8 cellular contexts compared by ENCODE assay signal in genomic region chr6:32189742-32190053, GRCh38. TPM values are rescaled to one million over a fixed set of nuclear protein-coding genes. Genes with fewer than 3 reads are reported as not detected.
A peak's percentile ranks its signal among the peaks of the same experiment; 100 is the strongest.
DNase-seq lines count a peak whose midpoint lies in the region; ATAC-seq and TF ChIP-seq lines count a peak whose summit lies in the region.

No MANE protein-coding gene starts in this region.

- H3K9me3 ChIP-seq in mesodermal cell (ENCODE audit: control insufficient read depth, low read length) (no peaks in the 10 kb centered on the region), uterus (no peaks in the 10 kb centered on the region)

- intact Hi-C loops in Right ventricle myocardium superior (cut with DNase I), result no loop called here
- intact Hi-C loops in cardiac septum (cut with DNase I), result no loop called here
- intact Hi-C loops in uterus (cut with DNase I; ENCODE audit: low total_unique reads), result no loop called here

- H3K27me3 ChIP-seq in uterus, result no peaks in the 10 kb centered on the region

- H3K27ac ChIP-seq in mesodermal cell (ENCODE audit: low read depth, low read length, severe bottlenecking) (peak overlapping the region; percentile 82), uterus (peak overlapping the region; percentile 98 to 100)

- no peak for TF ChIP-seq POLR2A in uterus (IDR thresholded peaks at IDR 0.05)

- 3% methylated on average over 5 of the region's 23 CpGs; no CpG with 5 or more reads in 1 of the 2 experiments for WGBS in mesodermal cell (ENCODE audit: insufficient coverage in 2 of 2), 2 experiments

- ATAC-seq in Right ventricle myocardium superior (ENCODE audit: poor library complexity), result peak; percentile 3
- no peak for ATAC-seq in GM18517 (IDR thresholded peaks at IDR 0.05; ENCODE audit: unreplicated experiment)

- peaks cover 56% of the 10 kb centered on the region for H3K4me1 ChIP-seq in mesodermal cell (ENCODE audit: control insufficient read depth, insufficient read depth, low read length, poor library complexity, severe bottlenecking)
- H3K4me1 ChIP-seq in uterus, result no peaks in the 10 kb centered on the region

- no peak for TF ChIP-seq CTCF in choroid plexus epithelial cell (conservative IDR thresholded peaks at IDR 0.05; ENCODE audit: low read depth, low read length)
- TF ChIP-seq CTCF in uterus (IDR thresholded peaks at IDR 0.05), result no peak

- no peak for DNase-seq in Right ventricle myocardium superior
- no peak for DNase-seq in cardiac septum (ENCODE audit: low spot score)
- no peak for DNase-seq in choroid plexus epithelial cell (ENCODE audit: low read depth)
- peak in 1 of 2 donors; percentile 57 for DNase-seq in uterus
- no peak for DNase-seq in SK-N-DZ (ENCODE audit: low spot score)
- no peak for DNase-seq in activated CD4-positive, alpha-beta T cell treated with anti-CD3 and anti-CD28 coated beads, Interleukin-2, amount 50 U/mL, for 1 hour

- H3K36me3 ChIP-seq in mesodermal cell (ENCODE audit: control insufficient read depth, insufficient read depth, low read length) (peaks cover 34% of the 10 kb centered on the region), uterus (no peaks in the 10 kb centered on the region)

- H3K4me3 ChIP-seq in choroid plexus epithelial cell (ENCODE audit: low read depth, low read length), result peak overlapping the region; percentile 68
- H3K4me3 ChIP-seq in mesodermal cell (ENCODE audit: extremely low read depth, insufficient read depth, low read length, poor library complexity, severe bottlenecking), result peak overlapping the region; percentile 74
- H3K4me3 ChIP-seq in uterus, result peak overlapping the region; percentile 85 to 98

RNA-seq across cellular contexts. Expression of gene PBX2, which starts 0.3 kb away (rescaled TPM):
- total RNA-seq in Right ventricle myocardium superior, result 39.1 TPM
- total RNA-seq in cardiac septum, result 46.9 TPM
- polyA plus RNA-seq in mesodermal cell (2013, experiment 1 of 2), result 227 TPM
- 188 TPM for polyA plus RNA-seq in mesodermal cell (2013, experiment 2 of 2)
- total RNA-seq in uterus, result 100 to 1,000 TPM in 1 of 4 donors, 10 to 100 TPM in 3; 35.1 to 150 (median 57.7) TPM
- 19.1 and 24.9 TPM in 2 replicates for polyA plus RNA-seq in SK-N-DZ (2014; cell fraction: cytosol; rRNA removed)
- 48.8 and 75.6 TPM in 2 replicates for polyA plus RNA-seq in SK-N-DZ (2014; cell fraction: nucleus; rRNA removed)

RNA-seq across cellular contexts. Expression of gene GPSM3, which starts 2.7 kb away (rescaled TPM):
- total RNA-seq in Right ventricle myocardium superior, result 4.1 TPM
- 6.9 TPM for total RNA-seq in cardiac septum
- polyA plus RNA-seq in mesodermal cell (2013, experiment 1 of 2), result 47.5 TPM
- polyA plus RNA-seq in mesodermal cell (2013, experiment 2 of 2), result 35.1 TPM
- 1 to 10 TPM in 3 of 4 donors, not detected in 1; 2.3 to 9.7 (median 3.5) TPM for total RNA-seq in uterus
- polyA plus RNA-seq in SK-N-DZ (2014; cell fraction: cytosol; rRNA removed), result 1.3 and 2.4 TPM in 2 replicates
- 0.44 and 2.2 TPM in 2 replicates for polyA plus RNA-seq in SK-N-DZ (2014; cell fraction: nucleus; rRNA removed)

RNA-seq across cellular contexts. Expression of gene AGER, which starts 5.6 kb away (rescaled TPM):
- total RNA-seq in Right ventricle myocardium superior, result 1.6 TPM
- total RNA-seq in cardiac septum, result 3.5 TPM
- 23.7 TPM for polyA plus RNA-seq in mesodermal cell (2013, experiment 1 of 2)
- polyA plus RNA-seq in mesodermal cell (2013, experiment 2 of 2), result 19.3 TPM
- total RNA-seq in uterus, result 10 to 100 TPM in 1 of 4 donors, 1 to 10 TPM in 1, under 1 TPM in 1, not detected in 1; 0.59 to 12.4 (median 2.5) TPM
- polyA plus RNA-seq in SK-N-DZ (2014; cell fraction: cytosol; rRNA removed), result 0.28 and 2.2 TPM in 2 replicates
- polyA plus RNA-seq in SK-N-DZ (2014; cell fraction: nucleus; rRNA removed), result 25.3 and 45.2 TPM in 2 replicates

RNA-seq across cellular contexts. Expression of gene RNF5, which starts 11.5 kb away (rescaled TPM):
- total RNA-seq in Right ventricle myocardium superior, result 94.6 TPM
- total RNA-seq in cardiac septum, result 60.7 TPM
- 101 TPM for polyA plus RNA-seq in mesodermal cell (2013, experiment 1 of 2)
- polyA plus RNA-seq in mesodermal cell (2013, experiment 2 of 2), result 85.4 TPM
- 10 to 100 TPM; 45.6 to 84.7 (median 56.3) TPM for total RNA-seq in uterus
- 164 and 224 TPM in 2 replicates for polyA plus RNA-seq in SK-N-DZ (2014; cell fraction: cytosol; rRNA removed)
- 109 and 119 TPM in 2 replicates for polyA plus RNA-seq in SK-N-DZ (2014; cell fraction: nucleus; rRNA removed)

RNA-seq across cellular contexts. Expression of gene AGPAT1, which starts 13.8 kb away (rescaled TPM):
- total RNA-seq in Right ventricle myocardium superior (44.2 TPM), cardiac septum (47.2 TPM), uterus (10 to 100 TPM; 14.2 to 71.2 (median 37.7) TPM)
- 123 TPM for polyA plus RNA-seq in mesodermal cell (2013, experiment 1 of 2)
- polyA plus RNA-seq in mesodermal cell (2013, experiment 2 of 2), result 98.6 TPM
- 60.4 and 67.5 TPM in 2 replicates for polyA plus RNA-seq in SK-N-DZ (2014; cell fraction: cytosol; rRNA removed)
- 33.1 and 36.2 TPM in 2 replicates for polyA plus RNA-seq in SK-N-DZ (2014; cell fraction: nucleus; rRNA removed)
